Comparison of ENCODE assay signal across 1 cellular context in genomic region chr4:11428701-11429571, GRCh38.
TF ChIP-seq lines count a peak whose summit lies in the region.

Gene HS3ST1, minus strand, starts transcription at chr4:11428894. Its CDS starts 28,889 bp downstream, at chr4:11400005.

TF ChIP-seq in K562, 482 proteins besides CTCF, POLR2A, EP300 and RAD21 (continued from another document):
- TF ChIP-seq GTF3C2 (IDR thresholded peaks at IDR 0.05; ENCODE audit: borderline replicate concordance, extremely low read depth, insufficient read length), result no peak
- no peak for TF ChIP-seq NRF1 (conservative IDR thresholded peaks at IDR 0.05 in 1 of 2, IDR thresholded peaks at IDR 0.05 in 1 of 2)
- no peak for TF ChIP-seq HOXB6 (CRISPR knock-in tag; IDR thresholded peaks at IDR 0.05; ENCODE audit: borderline replicate concordance)
- no peak for TF ChIP-seq NR2C1 (IDR thresholded peaks at IDR 0.05)
- TF ChIP-seq NR2C1 (tag; IDR thresholded peaks at IDR 0.05), result no peak
- TF ChIP-seq FOXA1 (IDR thresholded peaks at IDR 0.05; ENCODE audit: borderline replicate concordance), result no peak
